Comparison of ENCODE assay signal across 8 cellular contexts in the genomic region with DNA sequence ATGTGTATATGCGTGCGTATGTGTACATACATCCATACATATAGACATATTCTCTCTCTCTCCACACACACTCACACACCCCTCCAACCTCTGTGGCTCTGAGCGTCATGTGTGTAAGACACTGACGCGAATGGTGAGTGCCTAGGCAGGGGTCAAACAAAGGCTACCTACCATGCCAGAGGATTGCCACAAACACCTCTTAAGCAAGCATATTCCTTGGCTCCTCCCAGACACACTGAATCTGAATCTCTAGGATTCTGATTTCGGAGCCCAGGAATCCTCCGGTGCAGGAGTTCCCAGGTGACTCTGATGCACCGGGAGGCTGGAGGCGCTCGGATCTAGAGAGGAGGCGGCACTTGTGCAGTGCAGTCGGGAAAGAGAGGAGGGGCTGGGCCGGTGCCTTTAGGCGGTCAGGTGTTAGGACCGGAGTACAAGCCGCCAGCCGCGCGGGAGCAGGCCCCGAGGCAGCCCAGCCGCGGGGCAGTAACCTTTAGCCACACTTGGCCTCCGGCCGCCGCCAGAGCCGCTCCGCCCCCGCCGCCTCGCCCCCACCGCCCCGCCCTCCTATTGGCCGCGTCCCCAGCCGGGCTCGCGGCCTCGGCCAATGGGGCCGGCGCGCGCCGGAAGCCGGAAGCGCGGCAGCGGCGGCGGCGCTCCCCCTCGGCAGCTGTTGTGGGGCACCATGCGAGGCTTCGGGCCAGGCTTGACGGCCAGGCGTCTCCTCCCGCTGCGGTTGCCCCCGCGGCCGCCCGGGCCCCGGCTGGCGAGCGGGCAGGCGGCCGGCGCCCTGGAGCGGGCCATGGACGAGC. TPM values are rescaled to one million over a fixed set of nuclear protein-coding genes. Genes with fewer than 3 reads are reported as not detected.
A peak's percentile ranks its signal among the peaks of the same experiment; 100 is the strongest.
DNase-seq lines count a peak whose midpoint lies in the region; ATAC-seq and TF ChIP-seq lines count a peak whose summit lies in the region.

A gene (plus strand): TSS at position 653 of the 809 bp plus-strand sequence. CDS start 30 bp downstream, at position 683.

- no peaks in the 10 kb centered on the region for H3K9me3 Mint-ChIP-seq in WTC11

- POLR2A ChIA-PET in WTC11 (lab: Charles Lee): interaction anchor here (0.9 kb wide), 1 partner anchor 38 kb away, joined by 3 read pairs; no protein-coding TSS in a partner anchor

- peak within 1 kb of the TSS; percentile 58 to 63 for H3K4me3 ChIP-seq in cardiac fibroblast (replicated peaks in 1 of 2; ENCODE audit: low read depth in 2 of 2, low read length in 2 of 2)

- H3K36me3 Mint-ChIP-seq in WTC11: no peaks in the 10 kb centered on the region

- DNase-seq in NCI-H2107 (lab: John Stamatoyannopoulos, UW) (peak; percentile 74), NCI-H2107 treated with DMSO at 0.1 percent for 48 hours (lab: John Stamatoyannopoulos, UW; ENCODE audit: unreplicated experiment) (no peak), NCI-H2029 (lab: John Stamatoyannopoulos, UW) (peak; percentile 53), WTC11 (ENCODE audit: low spot score) (peak; percentile 83), cardiac fibroblast (ENCODE audit: low read depth in 2 of 2) (peak; percentile 59 to 82), iris pigment epithelial cell (ENCODE audit: low read depth) (peak; percentile 71)
- peak; percentile 52 to 56 for DNase-seq in stimulated activated CD4-positive, alpha-beta T cell treated with anti-CD3 and anti-CD28 coated beads, Interleukin-12 subunit alpha, Interleukin-12 subunit beta, amount 100 ng/mL, for 24 hours (ENCODE audit: low read depth in 2 of 2)

- peak within 1 kb of the TSS; percentile 85 for H3K4me3 Mint-ChIP-seq in WTC11

- ATAC-seq in HG02798 (IDR thresholded peaks at IDR 0.05; ENCODE audit: poor library complexity, unreplicated experiment) (peak; percentile 93), WTC11 (peak; percentile 90)

- TF ChIP-seq CTCF in WTC11 (IDR thresholded peaks at IDR 0.05) (no peak), cardiac fibroblast (IDR thresholded peaks at IDR 0.05; ENCODE audit: low read depth, low read length) (no peak)

- CTCF ChIA-PET in WTC11 (lab: Charles Lee): interaction anchor here (0.6 to 1.6 kb wide), 4 partner anchors 24 to 76 kb away, joined by 3 to 9 read pairs (median 4); no protein-coding TSS in a partner anchor

- peak within 1 kb of the TSS; percentile 82 for H3K27ac Mint-ChIP-seq in WTC11

- peaks cover 2% of the 10 kb centered on the region; the same call in 1 of the 2 replicates for H3K27me3 Mint-ChIP-seq in WTC11 (ENCODE audit: low read depth)

- peaks cover 11% of the 10 kb centered on the region for H3K4me1 Mint-ChIP-seq in WTC11

TF ChIP-seq in WTC11, 78 proteins besides CTCF, POLR2A, EP300 and RAD21:
- TF ChIP-seq SP1 (CRISPR knock-in tag; conservative IDR thresholded peaks at IDR 0.05) (peak; percentile 56; the same call in 1 of the 2 replicates), NFYB (CRISPR knock-in tag; conservative IDR thresholded peaks at IDR 0.05; ENCODE audit: low read depth) (peak; percentile 78), FOXK1 (CRISPR knock-in tag; IDR thresholded peaks at IDR 0.05) (peak; percentile 43; the same call in 1 of the 2 replicates), CREM (CRISPR knock-in tag; IDR thresholded peaks at IDR 0.05) (0 out of 2 replicates have a peak, but pooled peaks have one; percentile 44), GRHL2 (CRISPR knock-in tag; IDR thresholded peaks at IDR 0.05; ENCODE audit: insufficient replicate concordance, severe bottlenecking) (no peak), ZNF416 (CRISPR knock-in tag; IDR thresholded peaks at IDR 0.05) (no peak), ETV6 (CRISPR knock-in tag; IDR thresholded peaks at IDR 0.05) (0 out of 2 replicates have a peak, but pooled peaks have one; percentile 48)
- TF ChIP-seq, protein P1, sequence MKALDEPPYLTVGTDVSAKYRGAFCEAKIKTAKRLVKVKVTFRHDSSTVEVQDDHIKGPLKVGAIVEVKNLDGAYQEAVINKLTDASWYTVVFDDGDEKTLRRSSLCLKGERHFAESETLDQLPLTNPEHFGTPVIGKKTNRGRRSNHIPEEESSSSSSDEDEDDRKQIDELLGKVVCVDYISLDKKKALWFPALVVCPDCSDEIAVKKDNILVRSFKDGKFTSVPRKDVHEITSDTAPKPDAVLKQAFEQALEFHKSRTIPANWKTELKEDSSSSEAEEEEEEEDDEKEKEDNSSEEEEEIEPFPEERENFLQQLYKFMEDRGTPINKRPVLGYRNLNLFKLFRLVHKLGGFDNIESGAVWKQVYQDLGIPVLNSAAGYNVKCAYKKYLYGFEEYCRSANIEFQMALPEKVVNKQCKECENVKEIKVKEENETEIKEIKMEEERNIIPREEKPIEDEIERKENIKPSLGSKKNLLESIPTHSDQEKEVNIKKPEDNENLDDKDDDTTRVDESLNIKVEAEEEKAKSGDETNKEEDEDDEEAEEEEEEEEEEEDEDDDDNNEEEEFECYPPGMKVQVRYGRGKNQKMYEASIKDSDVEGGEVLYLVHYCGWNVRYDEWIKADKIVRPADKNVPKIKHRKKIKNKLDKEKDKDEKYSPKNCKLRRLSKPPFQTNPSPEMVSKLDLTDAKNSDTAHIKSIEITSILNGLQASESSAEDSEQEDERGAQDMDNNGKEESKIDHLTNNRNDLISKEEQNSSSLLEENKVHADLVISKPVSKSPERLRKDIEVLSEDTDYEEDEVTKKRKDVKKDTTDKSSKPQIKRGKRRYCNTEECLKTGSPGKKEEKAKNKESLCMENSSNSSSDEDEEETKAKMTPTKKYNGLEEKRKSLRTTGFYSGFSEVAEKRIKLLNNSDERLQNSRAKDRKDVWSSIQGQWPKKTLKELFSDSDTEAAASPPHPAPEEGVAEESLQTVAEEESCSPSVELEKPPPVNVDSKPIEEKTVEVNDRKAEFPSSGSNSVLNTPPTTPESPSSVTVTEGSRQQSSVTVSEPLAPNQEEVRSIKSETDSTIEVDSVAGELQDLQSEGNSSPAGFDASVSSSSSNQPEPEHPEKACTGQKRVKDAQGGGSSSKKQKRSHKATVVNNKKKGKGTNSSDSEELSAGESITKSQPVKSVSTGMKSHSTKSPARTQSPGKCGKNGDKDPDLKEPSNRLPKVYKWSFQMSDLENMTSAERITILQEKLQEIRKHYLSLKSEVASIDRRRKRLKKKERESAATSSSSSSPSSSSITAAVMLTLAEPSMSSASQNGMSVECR (CRISPR knock-in tag; IDR thresholded peaks at IDR 0.05; ENCODE audit: borderline replicate concordance): no peak
- TF ChIP-seq, protein P2, sequence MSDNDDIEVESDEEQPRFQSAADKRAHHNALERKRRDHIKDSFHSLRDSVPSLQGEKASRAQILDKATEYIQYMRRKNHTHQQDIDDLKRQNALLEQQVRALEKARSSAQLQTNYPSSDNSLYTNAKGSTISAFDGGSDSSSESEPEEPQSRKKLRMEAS (CRISPR knock-in tag; IDR thresholded peaks at IDR 0.05): 0 out of 2 replicates have a peak, but pooled peaks have one; percentile 40

RNA-seq across cellular contexts. Expression of the gene that starts here (rescaled TPM):
- 5.9 to 6.3 TPM (median 6.1 TPM) in 3 replicates for total RNA-seq in WTC11 (2021)
